In the genomic region with DNA sequence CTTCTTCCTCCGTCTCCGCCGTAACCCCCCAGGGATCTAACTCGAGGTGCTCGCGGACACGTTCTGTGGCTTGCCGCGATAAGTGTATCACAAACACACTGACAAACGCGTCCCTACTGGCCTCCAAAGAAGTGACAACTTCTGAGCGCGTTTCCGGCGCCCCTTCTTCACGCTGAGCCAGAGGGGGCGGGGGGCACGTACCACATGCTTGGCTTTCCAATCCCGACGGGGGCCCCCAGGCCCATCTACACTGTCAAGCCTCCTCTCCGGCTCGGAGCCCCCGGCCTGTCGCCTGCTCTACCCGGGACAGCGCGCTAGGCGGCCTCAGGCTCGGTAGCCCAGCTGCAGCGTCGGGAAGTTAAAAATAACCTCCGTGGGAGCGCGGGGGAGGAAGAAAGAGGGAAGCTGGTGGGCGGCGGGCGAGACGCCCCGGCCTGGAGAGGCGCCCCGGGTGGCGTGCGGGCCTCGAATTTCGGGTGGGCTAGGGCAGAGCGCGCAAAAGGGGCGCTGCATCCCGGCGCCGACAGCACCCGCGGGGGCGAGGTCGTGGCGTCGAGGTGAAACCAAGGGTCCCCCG, we compare ENCODE assay signal across 8 cellular contexts. TPM values are rescaled to one million over a fixed set of nuclear protein-coding genes. Genes with fewer than 3 reads are reported as not detected.
DNase-seq lines count a peak whose midpoint lies in the region; ATAC-seq and TF ChIP-seq lines count a peak whose summit lies in the region.

No MANE protein-coding gene starts in this region.

- H3K4me1 ChIP-seq in GM23248 (ENCODE audit: insufficient read depth) (peaks cover 22% of the 10 kb centered on the region), prostate gland (replicated peaks) (no peaks in the 10 kb centered on the region)

- H3F3A ChIP-seq in GM23248 (ENCODE audit: insufficient read depth) = peaks cover 14% of the 10 kb centered on the region

- H3K9me3 Mint-ChIP-seq in glutamatergic neuron (ENCODE audit: unreplicated experiment) = peaks cover 5% of the 10 kb centered on the region

- peaks cover 9% of the 10 kb centered on the region for H3K4me1 Mint-ChIP-seq in glutamatergic neuron (ENCODE audit: low read depth, unreplicated experiment)

- H3K36me3 ChIP-seq in GM23248 (ENCODE audit: low read depth) = peaks cover 7% of the 10 kb centered on the region; the same call in 1 of the 2 replicates
- H3K36me3 ChIP-seq in prostate gland = no peaks in the 10 kb centered on the region

- intact Hi-C loops in prostate gland (cut with DNase I) = no loop called here

- H3K9me3 ChIP-seq in GM23248 (ENCODE audit: low read depth) (no peaks in the 10 kb centered on the region), prostate gland (no peaks in the 10 kb centered on the region)

- TF ChIP-seq POLR2A in prostate gland (IDR thresholded peaks at IDR 0.05) = no peak

- no peaks in the 10 kb centered on the region for H3K27me3 ChIP-seq in GM23248 (replicated peaks; ENCODE audit: insufficient read depth)
- no peaks in the 10 kb centered on the region for H3K27me3 ChIP-seq in prostate gland (replicated peaks; ENCODE audit: insufficient read depth)

- peak overlapping the region; percentile 99 for H3K9ac ChIP-seq in GM23248

- no peak overlapping the region for H2AFZ ChIP-seq in GM23248

- H3K27me3 Mint-ChIP-seq in glutamatergic neuron (ENCODE audit: unreplicated experiment) = peaks cover 18% of the 10 kb centered on the region

- H3K36me3 Mint-ChIP-seq in glutamatergic neuron (ENCODE audit: unreplicated experiment) = no peaks in the 10 kb centered on the region

- no peak overlapping the region for H3K27ac Mint-ChIP-seq in glutamatergic neuron (ENCODE audit: unreplicated experiment)

- in situ Hi-C loops in GM23248 (cut with MboI) = no loop called here

- H3K27ac ChIP-seq in GM23248 = peak overlapping the region; percentile 96
- H3K27ac ChIP-seq in prostate gland = peak overlapping the region; percentile 69 to 76

- H3K9me2 ChIP-seq in GM23248 (ENCODE audit: insufficient read depth) = no peaks in the 10 kb centered on the region

- TF ChIP-seq CTCF in glutamatergic neuron (IDR thresholded peaks at IDR 0.05; ENCODE audit: partially characterized antibody, unreplicated experiment) = peak; percentile 37
- peak in 2 of 4 experiments; percentile 27 for TF ChIP-seq CTCF in prostate gland (IDR thresholded peaks at IDR 0.05)

- DNase-seq in DMS53 treated with DMSO at 0.1 percent for 48 hours (lab: John Stamatoyannopoulos, UW; ENCODE audit: unreplicated experiment) (peak; percentile 43), GM23248 (peak; percentile 84), NOMO-1 treated with DMSO at 0.1 percent for 48 hours (lab: John Stamatoyannopoulos, UW; ENCODE audit: unreplicated experiment) (peak; percentile 66), glutamatergic neuron (peak; percentile 72), prostate gland (ENCODE audit: low spot score) (peak; percentile 27), mucosa of gallbladder (ENCODE audit: low spot score) (no peak)
- DNase-seq in activated naive CD4-positive, alpha-beta T cell treated with Interleukin-2 at 50 U/mL for 16 hours = peak; percentile 56

- peak overlapping the region; percentile 90 for H3K4me2 ChIP-seq in GM23248 (ENCODE audit: unreplicated experiment)

- 1 to 3% methylated on average over 32 to 58 of the region's 58 CpGs for WGBS in GM23248 (ENCODE audit: low coverage in 1 of 2, low lambda C conversion rate in 2 of 2, missing lambda C conversion rate in 2 of 2), 2 experiments
- WGBS in prostate gland = under 1% methylated on average over 58 of the region's 58 CpGs

- H3K4me3 Mint-ChIP-seq in glutamatergic neuron (ENCODE audit: unreplicated experiment) = peak overlapping the region; percentile 89

- H3K79me2 ChIP-seq in GM23248 (ENCODE audit: insufficient read depth) = peaks cover 50% of the 10 kb centered on the region

- H4K20me1 ChIP-seq in GM23248 (ENCODE audit: insufficient read depth) = no peaks in the 10 kb centered on the region

- no peak for ATAC-seq in HG03565 (IDR thresholded peaks at IDR 0.05; ENCODE audit: unreplicated experiment)

- peak overlapping the region; percentile 83 for H3K4me3 ChIP-seq in GM23248
- peak overlapping the region; percentile 45 to 50 for H3K4me3 ChIP-seq in prostate gland

RNA-seq across cellular contexts. Expression of a gene that starts 0.7 kb away (rescaled TPM):
- 112 and 113 TPM in 2 replicates for total RNA-seq in GM23248 (2014; rRNA removed; shearing (Covaris generic))
- polyA plus RNA-seq in GM23248 (2016; fragmentation: Nextera tagmentation; extraction: Ambion mirVana) = 69.2 and 72.3 TPM in 2 replicates
- total RNA-seq in glutamatergic neuron (ENCODE audit: unreplicated experiment) = 3.1 TPM
- 10 to 100 TPM in 1 of 2 donors, 1 to 10 TPM in 1; 6.6 to 34.1 TPM for total RNA-seq in prostate gland
- 4.0 TPM for total RNA-seq in mucosa of gallbladder

RNA-seq across cellular contexts. Expression of a gene that starts 30.0 kb away (rescaled TPM):
- 44.5 and 53.2 TPM in 2 replicates for total RNA-seq in GM23248 (2014; rRNA removed; shearing (Covaris generic))
- 55.1 and 56.5 TPM in 2 replicates for polyA plus RNA-seq in GM23248 (2016; fragmentation: Nextera tagmentation; extraction: Ambion mirVana)
- total RNA-seq in glutamatergic neuron (ENCODE audit: unreplicated experiment) (68.5 TPM), prostate gland (100 to 1,000 TPM in 1 of 2 donors, 10 to 100 TPM in 1; 51.5 to 115 TPM), mucosa of gallbladder (52.2 TPM)
